In genomic region chr1:101216623-101217022, GRCh38 we compare ENCODE assay signal across 19 cellular contexts. TPM values are rescaled to one million over a fixed set of nuclear protein-coding genes. Genes with fewer than 3 reads are reported as not detected.
DNase-seq lines count a peak whose midpoint lies in the region; ATAC-seq and TF ChIP-seq lines count a peak whose summit lies in the region.
"Had no signal": no experiment of that assay in that cellular context is flagged by ENCODE, and none has a peak within 500 bp of the region (broad histone marks: within the 10 kb centered on the region; RNA-seq: fewer than 3 reads in every experiment).

No MANE protein-coding gene starts in this region.

- ATAC-seq in left lobe of liver, result peak; percentile 25
- ATAC-seq: activated CD8-positive, alpha-beta T cell treated with anti-CD3 and anti-CD28 coated beads, Interleukin-2, amount 10 ng/mL, durations not matched to agents 7 days and 5 days; effector memory CD8-positive, alpha-beta T cell; sciatic nerve had no signal

- TF ChIP-seq CTCF in Calu3 (IDR thresholded peaks at IDR 0.05; ENCODE audit: unreplicated experiment), result no peak

- DNase-seq in Calu3 (peak; percentile 6), DMS53 treated with DMSO at 0.1 percent for 48 hours (lab: John Stamatoyannopoulos, UW; ENCODE audit: unreplicated experiment) (peak; percentile 84), NCI-H774 (lab: John Stamatoyannopoulos, UW) (peak; percentile 70), left lobe of liver (ENCODE audit: low spot score) (no peak), NCI-H524 treated with DMSO at 0.1 percent for 48 hours (lab: John Stamatoyannopoulos, UW) (no peak), A172 (ENCODE audit: low spot score) (no peak), NCI-H1694 treated with DMSO at 0.1 percent for 48 hours (lab: John Stamatoyannopoulos, UW) (no peak)
- DNase-seq: activated CD4-positive, CD25-positive, alpha-beta regulatory T cell; activated CD8-positive, alpha-beta T cell treated with anti-CD3 and anti-CD28 coated beads, Interleukin-2, amount 10 ng/mL, durations not matched to agents 7 days and 5 days; activated T-cell treated with anti-CD3 and anti-CD28 coated beads, Interleukin-2, amount 50 U/mL, for 48 hours; effector memory CD8-positive, alpha-beta T cell; glutamatergic neuron; HCEC 1CT; NCI-H2029; NCI-H69; occipital lobe; SK-N-SH had no signal

- no peak overlapping the region for H3K27ac Mint-ChIP-seq in Calu3 (ENCODE audit: unreplicated experiment)
- H3K27ac Mint-ChIP-seq: activated CD8-positive, alpha-beta T cell treated with anti-CD3 and anti-CD28 coated beads, Interleukin-2, amount 10 ng/mL, durations not matched to agents 7 days and 5 days; activated naive CD4-positive, alpha-beta T cell treated with anti-CD3 and anti-CD28 coated beads, Interleukin-2, amount 50 U/mL, for 24 hours; effector memory CD8-positive, alpha-beta T cell had no signal

- no TSS peak for BruUV-seq in Calu3 (replicated peaks; lab: Mats Ljungman, UMichigan)

- no peaks in the 10 kb centered on the region for H3K27me3 Mint-ChIP-seq in Calu3 (ENCODE audit: unreplicated experiment)
- H3K27me3 Mint-ChIP-seq: activated naive CD4-positive, alpha-beta T cell treated with anti-CD3 and anti-CD28 coated beads, Interleukin-2, amount 50 U/mL, for 24 hours had no signal

- H3K4me3 Mint-ChIP-seq in Calu3 (ENCODE audit: low read depth, unreplicated experiment), result no peak overlapping the region
- H3K4me3 Mint-ChIP-seq: activated CD8-positive, alpha-beta T cell treated with anti-CD3 and anti-CD28 coated beads, Interleukin-2, amount 10 ng/mL, durations not matched to agents 7 days and 5 days; activated naive CD4-positive, alpha-beta T cell treated with anti-CD3 and anti-CD28 coated beads, Interleukin-2, amount 50 U/mL, for 24 hours; effector memory CD8-positive, alpha-beta T cell had no signal

- H3K9me3 Mint-ChIP-seq in Calu3 (ENCODE audit: low read depth, unreplicated experiment), result no peaks in the 10 kb centered on the region
- H3K9me3 Mint-ChIP-seq: activated naive CD4-positive, alpha-beta T cell treated with anti-CD3 and anti-CD28 coated beads, Interleukin-2, amount 50 U/mL, for 24 hours; effector memory CD8-positive, alpha-beta T cell had no signal

- intact Hi-C loops in Calu3 (cut with micrococcal nuclease; ENCODE audit: unreplicated experiment), result no loop called here

- CTCF ChIA-PET in Calu3 (lab: Charles Lee), result no interaction called here

- H3K4me1 Mint-ChIP-seq in Calu3 (ENCODE audit: low read depth, unreplicated experiment), result no peaks in the 10 kb centered on the region

- no peaks in the 10 kb centered on the region for H3K36me3 Mint-ChIP-seq in Calu3 (ENCODE audit: insufficient read depth, unreplicated experiment)

RNA-seq across cellular contexts. Expression of gene S1PR1, which starts 20.2 kb away (rescaled TPM):
- not detected in 2 replicates for total RNA-seq in Calu3 (2022)
- total RNA-seq in left lobe of liver, result 12.1 TPM
- total RNA-seq in A172 (2014; rRNA removed; shearing (Covaris generic)), result 0.50 and 0.91 TPM in 2 replicates

Comparison
In these comparisons a context has a peak if more than half of its experiments do, and no peak if none do; other contexts are left out.
1. DNase-seq: peak in Calu3 (single experiment), DMS53 treated with DMSO at 0.1 percent for 48 hours (single experiment) and NCI-H774 (single experiment); none in left lobe of liver (single experiment), NCI-H524 treated with DMSO at 0.1 percent for 48 hours (single experiment), A172 (single experiment) and NCI-H1694 treated with DMSO at 0.1 percent for 48 hours (single experiment).